In genomic region chr9:9412241-9412640, GRCh38 we compare ENCODE assay signal across 14 cellular contexts.
DNase-seq lines count a peak whose midpoint lies in the region; FAIRE-seq and TF ChIP-seq lines count a peak whose summit lies in the region.
"Had no signal": no experiment of that assay in that cellular context is flagged by ENCODE, and none has a peak within 500 bp of the region (broad histone marks: within the 10 kb centered on the region; RNA-seq: fewer than 3 reads in every experiment).

No MANE protein-coding gene starts in this region.

- FAIRE-seq in GM19239 (lab: Jason Lieb, UNC) = no peak
- FAIRE-seq: A549 had no signal

- DNase-seq in NCI-H345 (lab: John Stamatoyannopoulos, UW) (peak; percentile 25), NCI-H345 treated with DMSO at 0.1 percent for 48 hours (lab: John Stamatoyannopoulos, UW; ENCODE audit: unreplicated experiment) (no peak), NCI-H2081 (lab: John Stamatoyannopoulos, UW) (peak; percentile 8 to 70), SK-N-MC (ENCODE audit: low read depth, low spot score) (peak; percentile 34), GM19239 (ENCODE audit: insufficient read length, low spot score) (no peak), Ammon's horn (ENCODE audit: low spot score) (no peak), ascending aorta (ENCODE audit: low spot score in 2 of 2) (no peak)
- DNase-seq: CD4-positive, alpha-beta memory T cell; NCI-H1930; NCI-H446; PC-3; T-cell had no signal

- intact Hi-C loops in ascending aorta (cut with DNase I) = no loop called here

- H3K27ac ChIP-seq in SK-N-MC = peak overlapping the region; percentile 74
- H3K27ac ChIP-seq in ascending aorta = no peak overlapping the region
- H3K27ac ChIP-seq: A549, HL-60 had no signal

- H3K9me3 ChIP-seq in SK-N-MC (ENCODE audit: low read depth, low read length) (no peaks in the 10 kb centered on the region), ascending aorta (no peaks in the 10 kb centered on the region)
- H3K9me3 ChIP-seq: A549 had no signal

- H3K36me3 ChIP-seq in SK-N-MC (ENCODE audit: insufficient read depth, low read length) (no peaks in the 10 kb centered on the region), ascending aorta (no peaks in the 10 kb centered on the region)

- H3K4me3 ChIP-seq in SK-N-MC (no peak overlapping the region), ascending aorta (no peak overlapping the region)
- H3K4me3 ChIP-seq: A549 had no signal

- TF ChIP-seq CTCF in ascending aorta (IDR thresholded peaks at IDR 0.05) = no peak

- no peaks in the 10 kb centered on the region for H3K4me1 ChIP-seq in ascending aorta
- H3K4me1 ChIP-seq: A549 had no signal

- no peaks in the 10 kb centered on the region for H3K27me3 ChIP-seq in ascending aorta

- no peak overlapping the region for H3K9ac ChIP-seq in SK-N-MC (ENCODE audit: insufficient read length)

Comparison
In these comparisons a context has a peak if more than half of its experiments do, and no peak if none do; other contexts are left out.
1. DNase-seq: peak in NCI-H345 (single experiment), NCI-H2081 (2 of 2) and SK-N-MC (single experiment); none in NCI-H345 treated with DMSO at 0.1 percent for 48 hours (single experiment), GM19239 (single experiment), Ammon's horn (single experiment) and ascending aorta (0 of 2).